10 cellular contexts compared by ENCODE assay signal in the genomic region with DNA sequence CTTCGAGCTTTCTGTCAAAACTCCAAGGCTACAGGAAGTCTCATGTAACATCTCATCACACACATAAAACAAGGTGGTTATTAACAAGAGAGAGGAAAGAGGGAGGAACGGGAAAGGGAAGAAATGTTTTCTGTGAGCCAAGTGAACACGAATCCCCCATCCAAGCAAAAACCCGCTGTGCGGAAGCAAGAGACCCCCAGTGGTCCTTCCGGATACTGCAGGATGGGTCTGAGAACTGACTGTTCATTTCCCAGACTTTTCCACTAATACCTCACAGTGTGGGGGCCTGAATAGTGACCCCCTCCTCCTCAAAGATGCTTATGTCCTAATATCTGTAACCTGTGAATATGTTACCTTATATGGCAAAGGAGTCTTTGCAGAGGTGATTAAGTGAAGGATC. TPM values are rescaled to one million over a fixed set of nuclear protein-coding genes. Genes with fewer than 3 reads are reported as not detected.
DNase-seq lines count a peak whose midpoint lies in the region; ATAC-seq, FAIRE-seq and TF ChIP-seq lines count a peak whose summit lies in the region.
"Had no signal": no experiment of that assay in that cellular context is flagged by ENCODE, and none has a peak within 500 bp of the region (broad histone marks: within the 10 kb centered on the region; RNA-seq: fewer than 3 reads in every experiment).

No MANE protein-coding gene starts in this region.

- H3K14ac ChIP-seq in H9 (ENCODE audit: insufficient read depth, low read length): no peak overlapping the region

- no peak overlapping the region for H3K9ac ChIP-seq in H9 (ENCODE audit: extremely low read depth, insufficient read length, low read length)

- no peak overlapping the region for H2AK5ac ChIP-seq in H9 (ENCODE audit: insufficient read length, low read length)

- H2BK20ac ChIP-seq in H9 (ENCODE audit: low read depth, low read length, poor library complexity, severe bottlenecking): no peak overlapping the region

- no peaks in the 10 kb centered on the region for H3K27me3 ChIP-seq in H9 (ENCODE audit: insufficient read depth, low read length)

- no peak overlapping the region for H3K4me3 ChIP-seq in A549

- H3K36me3 Mint-ChIP-seq in H9 (ENCODE audit: insufficient read depth in 1 of 3, low read depth in 3 of 3): no peaks in the 10 kb centered on the region
- H3K36me3 Mint-ChIP-seq in activated CD8-positive, alpha-beta T cell treated with anti-CD3 and anti-CD28 coated beads, Interleukin-2, amount 10 ng/mL, durations not matched to agents 7 days and 5 days (ENCODE audit: low read depth): no peaks in the 10 kb centered on the region

- POLR2A ChIA-PET in A549 (lab: Yijun Ruan, JAX): no interaction called here
- POLR2A ChIA-PET in activated CD8-positive, alpha-beta T cell treated with anti-CD3 and anti-CD28 coated beads, Interleukin-2, amount 10 ng/mL, durations not matched to agents 7 days and 5 days (lab: Charles Lee): no interaction called here

- no peaks in the 10 kb centered on the region; a peak in 1 of 5 replicates for H3K9me3 Mint-ChIP-seq in H9
- H3K9me3 Mint-ChIP-seq in activated CD8-positive, alpha-beta T cell treated with anti-CD3 and anti-CD28 coated beads, Interleukin-2, amount 10 ng/mL, durations not matched to agents 7 days and 5 days (ENCODE audit: insufficient read depth): no peaks in the 10 kb centered on the region

- CTCF ChIA-PET in A549 (lab: Yijun Ruan, JAX): interaction anchor here (0.6 to 1.1 kb wide), 2 partner anchors 26 to 123 kb away, joined by 3 to 6 read pairs; no protein-coding TSS in a partner anchor
- CTCF ChIA-PET in activated CD8-positive, alpha-beta T cell treated with anti-CD3 and anti-CD28 coated beads, Interleukin-2, amount 10 ng/mL, durations not matched to agents 7 days and 5 days (lab: Charles Lee): interaction anchor here (0.9 to 1.3 kb wide), 7 partner anchors 9 to 122 kb away, joined by 3 to 5 read pairs (median 3); no protein-coding TSS in a partner anchor

- no peak overlapping the region for H4K8ac ChIP-seq in H9 (replicated peaks; ENCODE audit: insufficient read length, low read depth, low read length)

- H4K91ac ChIP-seq in H9 (ENCODE audit: insufficient read length, low read depth, low read length): no peak overlapping the region

- no peak overlapping the region for H3K23ac ChIP-seq in H9 (ENCODE audit: insufficient read length, low read depth, low read length)

- FAIRE-seq in A549 (lab: Jason Lieb, UNC): no peak

- no peak overlapping the region for H3K4ac ChIP-seq in H9 (ENCODE audit: low read depth, low read length)

- no peak overlapping the region for H2BK12ac ChIP-seq in H9 (ENCODE audit: insufficient read length, low read depth, low read length)

- H3K56ac ChIP-seq in H9 (ENCODE audit: insufficient read length, low read depth, low read length): no peak overlapping the region

- no peaks in the 10 kb centered on the region for H4K20me1 ChIP-seq in H9 (ENCODE audit: control insufficient read depth, insufficient read depth, insufficient read length)

- H3T11ph ChIP-seq in H9 (ENCODE audit: low read length): no peak overlapping the region

- no peak overlapping the region for H4K5ac ChIP-seq in H9 (ENCODE audit: insufficient read length, low read depth, low read length)

- H3K9me3 ChIP-seq in A549 (no peaks in the 10 kb centered on the region), H9 (ENCODE audit: control insufficient read depth, low read depth, low read length) (no peaks in the 10 kb centered on the region)

- no peaks in the 10 kb centered on the region for H3K23me2 ChIP-seq in H9 (ENCODE audit: insufficient read length, low read depth, low read length, poor library complexity, severe bottlenecking)

- TF ChIP-seq RAD21 in A549 (conservative IDR thresholded peaks at IDR 0.05 in 1 of 2, IDR thresholded peaks at IDR 0.05 in 1 of 2): peak; percentile 31 to 45; a peak in 3 of 5 replicates

- H3K4me2 ChIP-seq in A549 (no peak overlapping the region), H9 (ENCODE audit: insufficient read depth, insufficient read length, low read length) (no peak overlapping the region)

- no peaks in the 10 kb centered on the region for H3K79me1 ChIP-seq in H9 (ENCODE audit: insufficient read depth, low read depth, low read length, poor library complexity, severe bottlenecking)

- in situ Hi-C loops in G401 (cut with HindIII; ENCODE audit: low sequenced_read_pairs): no loop called here

- no peak overlapping the region for H2AFZ ChIP-seq in H9 (ENCODE audit: low read length)

- H3K4me1 ChIP-seq in A549: no peaks in the 10 kb centered on the region
- H3K4me1 ChIP-seq in H9 (ENCODE audit: insufficient read depth, low read length): no peaks in the 10 kb centered on the region

- TF ChIP-seq POLR2A in A549 (IDR thresholded peaks at IDR 0.05; ENCODE audit: low read length): no peak

- no peak for TF ChIP-seq EP300 in A549 (IDR thresholded peaks at IDR 0.05)

- H3K18ac ChIP-seq in H9 (ENCODE audit: insufficient read length, low read depth, low read length): no peak overlapping the region

- no peak overlapping the region for H2BK15ac ChIP-seq in H9 (ENCODE audit: low read depth, low read length)

- 13% methylated on average over 6 of the region's 6 CpGs for WGBS in A549 (ENCODE audit: missing lambda C conversion rate)
- no CpG with 5 or more reads among the region's 6 CpGs for WGBS in H9 (ENCODE audit: extremely low coverage, insufficient read length, low lambda C conversion rate)

- no peaks in the 10 kb centered on the region for H3K79me2 ChIP-seq in H9 (ENCODE audit: insufficient read depth, low read length)

- no peak overlapping the region for H3K27ac ChIP-seq in A549
- H3K27ac ChIP-seq in H9 (ENCODE audit: insufficient read length, low read depth, low read length): no peak overlapping the region

- peaks cover 3 to 4% of the 10 kb centered on the region in 2 experiments; a peak in 3 of 4 replicates for H3K4me1 Mint-ChIP-seq in H9
- no peaks in the 10 kb centered on the region for H3K4me1 Mint-ChIP-seq in activated CD8-positive, alpha-beta T cell treated with anti-CD3 and anti-CD28 coated beads, Interleukin-2, amount 10 ng/mL, durations not matched to agents 7 days and 5 days (ENCODE audit: low read depth)

- TF ChIP-seq CTCF in A549 (IDR thresholded peaks at IDR 0.05): peak; percentile 35; the same call in 2 of the 3 replicates
- TF ChIP-seq CTCF in H9 (conservative IDR thresholded peaks at IDR 0.05): peak; percentile 77

- H3K27ac Mint-ChIP-seq in H9: no peak overlapping the region
- no peak overlapping the region for H3K27ac Mint-ChIP-seq in activated CD8-positive, alpha-beta T cell treated with anti-CD3 and anti-CD28 coated beads, Interleukin-2, amount 10 ng/mL, durations not matched to agents 7 days and 5 days

- H3K27me3 Mint-ChIP-seq in H9 (ENCODE audit: low read depth): peaks cover 4% of the 10 kb centered on the region; the same call in 1 of the 2 replicates
- H3K27me3 Mint-ChIP-seq in activated CD8-positive, alpha-beta T cell treated with anti-CD3 and anti-CD28 coated beads, Interleukin-2, amount 10 ng/mL, durations not matched to agents 7 days and 5 days (ENCODE audit: low read depth): peaks cover 5% of the 10 kb centered on the region

- DNase-seq in A549 (ENCODE audit: low read depth in 1 of 2, low spot score in 1 of 2): peak in 1 of 2 experiments; percentile 48
- peak; percentile 55 for DNase-seq in H9
- peak; percentile 33 for DNase-seq in activated CD8-positive, alpha-beta T cell treated with anti-CD3 and anti-CD28 coated beads, Interleukin-2, amount 10 ng/mL, durations not matched to agents 7 days and 5 days
- DNase-seq in iPS-NIHi11 (ENCODE audit: low spot score): peak; percentile 71
- no peak for DNase-seq in NCI-H1105 (lab: John Stamatoyannopoulos, UW)
- no peak for DNase-seq in G401 (ENCODE audit: low spot score)
- DNase-seq: aorta, NCI-H226 had no signal

- no peak overlapping the region for H2BK5ac ChIP-seq in H9 (ENCODE audit: insufficient read length, low read length)

- H2BK120ac ChIP-seq in H9 (ENCODE audit: low read depth, low read length, poor library complexity, severe bottlenecking): no peak overlapping the region

- ATAC-seq in A549: peak; percentile 43 to 83; a peak in 3 of 6 replicates
- ATAC-seq in activated CD8-positive, alpha-beta T cell treated with anti-CD3 and anti-CD28 coated beads, Interleukin-2, amount 10 ng/mL, durations not matched to agents 7 days and 5 days: no peak
- ATAC-seq in GM21360 (IDR thresholded peaks at IDR 0.05; ENCODE audit: unreplicated experiment): no peak
- ATAC-seq in GM21381 (IDR thresholded peaks at IDR 0.05; ENCODE audit: unreplicated experiment): no peak

- no peak overlapping the region for H3K4me3 Mint-ChIP-seq in H9
- no peak overlapping the region for H3K4me3 Mint-ChIP-seq in activated CD8-positive, alpha-beta T cell treated with anti-CD3 and anti-CD28 coated beads, Interleukin-2, amount 10 ng/mL, durations not matched to agents 7 days and 5 days

RNA-seq across cellular contexts. Expression of a gene that starts 19.0 kb away (rescaled TPM):
- not detected in 2 replicates for polyA plus RNA-seq in A549 (2011; rRNA removed)
- not detected in 2 replicates for polyA plus RNA-seq in A549 (2012; cell fraction: cytosol; rRNA removed)
- polyA plus RNA-seq in A549 (2012; cell fraction: nucleus; rRNA removed): not detected in 2 replicates
- not detected in 3 replicates for polyA plus RNA-seq in A549 (2017; fragmentation: RNase III; extraction: RNeasy Plus Mini Kit Qiagen cat#74134 plus additional on column Dnase treatment)
- not detected in 2 replicates for polyA minus RNA-seq in A549 (2011; rRNA and poly(A)+ RNA removed)
- not detected in 2 replicates for total RNA-seq in H9 (2021)
- total RNA-seq in activated CD8-positive, alpha-beta T cell treated with anti-CD3 and anti-CD28 coated beads, Interleukin-2, amount 10 ng/mL, durations not matched to agents 7 days and 5 days: not detected
- total RNA-seq in G401 (2014; rRNA removed; shearing (Covaris generic)): not detected in 2 replicates
- total RNA-seq: aorta had no signal

RNA-seq across cellular contexts. Expression of a gene that starts 20.0 kb away (rescaled TPM):
- polyA plus RNA-seq in A549 (2011; rRNA removed) (77.6 and 93.7 TPM in 2 replicates), A549 (2017; fragmentation: RNase III; extraction: RNeasy Plus Mini Kit Qiagen cat#74134 plus additional on column Dnase treatment) (104 to 107 TPM (median 106 TPM) in 3 replicates)
- 78.7 and 81.3 TPM in 2 replicates for polyA plus RNA-seq in A549 (2012; cell fraction: cytosol; rRNA removed)
- 82.9 and 99.3 TPM in 2 replicates for polyA plus RNA-seq in A549 (2012; cell fraction: nucleus; rRNA removed)
- 101 and 102 TPM in 2 replicates for polyA minus RNA-seq in A549 (2011; rRNA and poly(A)+ RNA removed)
- 212 and 214 TPM in 2 replicates for total RNA-seq in H9 (2021)
- total RNA-seq in activated CD8-positive, alpha-beta T cell treated with anti-CD3 and anti-CD28 coated beads, Interleukin-2, amount 10 ng/mL, durations not matched to agents 7 days and 5 days: 100 to 1,000 TPM; 131 to 144 TPM
- 77.0 and 78.9 TPM in 2 replicates for total RNA-seq in G401 (2014; rRNA removed; shearing (Covaris generic))

RNA-seq across cellular contexts. Expression of a gene that starts 58.1 kb away (rescaled TPM):
- 0.16 TPM in 1 of 2 replicates, not detected in the other for polyA plus RNA-seq in A549 (2011; rRNA removed)
- polyA plus RNA-seq in A549 (2012; cell fraction: cytosol; rRNA removed): not detected in 2 replicates
- polyA plus RNA-seq in A549 (2012; cell fraction: nucleus; rRNA removed): not detected in 2 replicates
- not detected in 3 replicates for polyA plus RNA-seq in A549 (2017; fragmentation: RNase III; extraction: RNeasy Plus Mini Kit Qiagen cat#74134 plus additional on column Dnase treatment)
- polyA minus RNA-seq in A549 (2011; rRNA and poly(A)+ RNA removed): not detected in 2 replicates
- total RNA-seq in H9 (2021): 0.29 TPM in 1 of 2 replicates, not detected in the other
- not detected for total RNA-seq in activated CD8-positive, alpha-beta T cell treated with anti-CD3 and anti-CD28 coated beads, Interleukin-2, amount 10 ng/mL, durations not matched to agents 7 days and 5 days
- not detected in 2 replicates for total RNA-seq in G401 (2014; rRNA removed; shearing (Covaris generic))

Comparison
In these comparisons a context has a peak if more than half of its experiments do, and no peak if none do; other contexts are left out.
1. ATAC-seq: peak in A549 (2 of 2); none in activated CD8-positive, alpha-beta T cell treated with anti-CD3 and anti-CD28 coated beads, Interleukin-2, amount 10 ng/mL, durations not matched to agents 7 days and 5 days (single experiment), GM21360 (single experiment) and GM21381 (single experiment).
2. DNase-seq: peak in H9 (single experiment), activated CD8-positive, alpha-beta T cell treated with anti-CD3 and anti-CD28 coated beads, Interleukin-2, amount 10 ng/mL, durations not matched to agents 7 days and 5 days (single experiment) and iPS-NIHi11 (single experiment); none in NCI-H1105 (single experiment) and G401 (single experiment).